ENCODE assay signal across 29 cellular contexts in the genomic region with DNA sequence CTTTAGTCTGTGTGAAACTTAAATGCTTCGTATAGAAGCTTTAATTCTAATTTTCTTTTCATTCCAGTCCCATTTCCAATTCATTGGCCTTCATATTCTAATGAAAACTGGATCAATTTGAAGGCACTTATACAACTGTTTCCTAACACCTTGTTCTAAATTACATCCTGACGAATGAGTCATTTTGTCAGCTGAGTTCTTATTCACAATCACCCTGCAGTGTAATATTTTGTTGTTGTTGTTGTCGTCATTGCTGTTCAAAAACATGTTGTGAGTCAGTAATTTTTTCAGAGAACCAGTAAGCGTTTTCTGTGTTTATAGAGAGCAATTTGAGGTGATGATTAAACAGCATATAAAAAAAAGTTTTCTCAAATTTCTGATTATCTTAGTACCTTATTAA.
DNase-seq lines count a peak whose midpoint lies in the region; FAIRE-seq and TF ChIP-seq lines count a peak whose summit lies in the region.
"Had no signal": no experiment of that assay in that cellular context is flagged by ENCODE, and none has a peak within 500 bp of the region (broad histone marks: within the 10 kb centered on the region; RNA-seq: fewer than 3 reads in every experiment).

No MANE protein-coding gene starts in this region.

- dilution Hi-C loops in endothelial cell of umbilical vein (cut with MboI; ENCODE audit: extremely low pct_ligation_motif_present, low sequenced_read_pairs) = no loop called here

- H3K4me2 ChIP-seq in endothelial cell of umbilical vein (ENCODE audit: insufficient read depth, low read length) = peak overlapping the region; percentile 36
- H3K4me2 ChIP-seq: BLaER1, SK-N-SH had no signal

- no peak overlapping the region for H3K4me3 ChIP-seq in endothelial cell of umbilical vein (replicated peaks in 1 of 3; ENCODE audit: insufficient read depth in 1 of 3, low read depth in 1 of 3, low read length in 3 of 3)
- H3K4me3 ChIP-seq: BLaER1, suprapubic skin, upper lobe of left lung had no signal

- no peaks in the 10 kb centered on the region for H3K4me1 Mint-ChIP-seq in immature natural killer cell
- H3K4me1 Mint-ChIP-seq: naive thymus-derived CD4-positive, alpha-beta T cell had no signal

- H3K4me1 ChIP-seq in endothelial cell of umbilical vein (ENCODE audit: control insufficient read depth, extremely low read depth, insufficient read depth, low read length) = peaks cover 7% of the 10 kb centered on the region
- H3K4me1 ChIP-seq: suprapubic skin, upper lobe of left lung had no signal

- TF ChIP-seq POLR2A in endothelial cell of umbilical vein (IDR thresholded peaks at IDR 0.05; ENCODE audit: low read depth, low read length) = no peak

- peak; percentile 63 for FAIRE-seq in endothelial cell of umbilical vein (lab: Jason Lieb, UNC)
- FAIRE-seq: GM12891, H1, keratinocyte, TTC549 had no signal

- peaks cover 0 to 28% (median 2%) of the 10 kb centered on the region in 6 donors for H3K9me3 Mint-ChIP-seq in immature natural killer cell
- H3K9me3 Mint-ChIP-seq: stimulated activated naive B cell treated with anti-CD40 and anti-IgM and Interleukin-4, amounts not matched to agents 10 μg/mL and 1 μg/mL and 100 μg/mL, for 72 hours had no signal

- in situ Hi-C loops in SK-MEL-5 (cut with HindIII; ENCODE audit: low pct_unique_long_range_greater_than_20kb, low sequenced_read_pairs) = no loop called here

- H3K79me2 ChIP-seq in endothelial cell of umbilical vein (ENCODE audit: control insufficient read depth, insufficient read depth, low read length) = no peaks in the 10 kb centered on the region

- H3K27ac ChIP-seq in endothelial cell of umbilical vein (ENCODE audit: insufficient read depth, low read depth, low read length) (peak overlapping the region; percentile 37), caudate nucleus (ENCODE audit: low read depth, low read length) (no peak overlapping the region)
- H3K27ac ChIP-seq: BLaER1, neutrophil, suprapubic skin, upper lobe of left lung had no signal

- no peak overlapping the region for H3K27ac Mint-ChIP-seq in immature natural killer cell
- H3K27ac Mint-ChIP-seq: naive thymus-derived CD4-positive, alpha-beta T cell; stimulated activated naive B cell treated with anti-CD40 and anti-IgM and Interleukin-4, amounts not matched to agents 10 μg/mL and 1 μg/mL and 100 μg/mL, for 72 hours had no signal

- no peaks in the 10 kb centered on the region for H4K20me1 ChIP-seq in endothelial cell of umbilical vein (replicated peaks; ENCODE audit: control insufficient read depth, extremely low read depth, insufficient read depth, low read length)
- H4K20me1 ChIP-seq: BLaER1 had no signal

- CTCF ChIA-PET in endothelial cell of umbilical vein (lab: Charles Lee) = interaction anchor here (0.9 to 1.3 kb wide), 2 partner anchors 13 to 54 kb away, joined by 3 read pairs; no protein-coding TSS in a partner anchor

- no peak overlapping the region for H2AFZ ChIP-seq in endothelial cell of umbilical vein (ENCODE audit: low read depth, low read length)

- BruUV-seq in endothelial cell of umbilical vein (replicated peaks; lab: Mats Ljungman, UMichigan) = no TSS peak

- peak; percentile 74 for DNase-seq in HCEC 1CT
- peak; percentile 53 for DNase-seq in SK-MEL-5 (ENCODE audit: low read depth, low spot score)
- peak; percentile 47 for DNase-seq in endothelial cell of umbilical vein (ENCODE audit: low read depth, low spot score)
- peak; percentile 11 to 43 for DNase-seq in lung microvascular endothelial cell (ENCODE audit: low read depth in 2 of 2)
- DNase-seq in stimulated activated CD4-positive, alpha-beta T cell treated with anti-CD3 and anti-CD28 coated beads, Interleukin-1b, Interleukin-23, amount 100 ng/mL, for 48 hours = no peak
- DNase-seq in caudate nucleus (lab: John Stamatoyannopoulos, UW) = no peak
- no peak for DNase-seq in immature natural killer cell
- no peak for DNase-seq in NCI-H2107 (lab: John Stamatoyannopoulos, UW)
- DNase-seq: activated CD4-positive, alpha-beta T cell treated with anti-CD3 and anti-CD28 coated beads, Interleukin-2, amount 50 U/mL, for 48 hours; activated gamma-delta T cell treated with Interleukin-2 at 50 U/mL for 16 hours; activated T-cell treated with anti-CD3 and anti-CD28 coated beads, Interleukin-2, amount 50 U/mL, for 48 hours; EL; head of caudate nucleus; Karpas-422; naive thymus-derived CD4-positive, alpha-beta T cell; NCI-H146; NCI-H446; NCI-H82; SK-N-SH; stimulated activated CD4-positive, alpha-beta T cell treated with anti-CD3 and anti-CD28 coated beads, Interleukin-15, amount 100 ng/mL, for 24 hours; stimulated activated naive B cell treated with anti-CD40 and anti-IgM and Interleukin-4, amounts not matched to agents 10 μg/mL and 1 μg/mL and 100 μg/mL, for 72 hours; upper lobe of left lung had no signal

- no peak for TF ChIP-seq CTCF in endothelial cell of umbilical vein (IDR thresholded peaks at IDR 0.05; ENCODE audit: extremely low read depth in 1 of 2, insufficient read depth in 1 of 2, low read depth in 1 of 2, low read length in 2 of 2)

- peaks cover 0 to 2% (median 0%) of the 10 kb centered on the region in 3 donors for H3K27me3 Mint-ChIP-seq in immature natural killer cell (ENCODE audit: low read depth in 3 of 3)
- H3K27me3 Mint-ChIP-seq: naive thymus-derived CD4-positive, alpha-beta T cell; stimulated activated naive B cell treated with anti-CD40 and anti-IgM and Interleukin-4, amounts not matched to agents 10 μg/mL and 1 μg/mL and 100 μg/mL, for 72 hours had no signal

- H3K36me3 Mint-ChIP-seq in immature natural killer cell = peaks cover 0 to 2% (median 0%) of the 10 kb centered on the region in 3 donors
- H3K36me3 Mint-ChIP-seq: naive thymus-derived CD4-positive, alpha-beta T cell; stimulated activated naive B cell treated with anti-CD40 and anti-IgM and Interleukin-4, amounts not matched to agents 10 μg/mL and 1 μg/mL and 100 μg/mL, for 72 hours had no signal

- H3K36me3 ChIP-seq in endothelial cell of umbilical vein (ENCODE audit: control insufficient read depth in 2 of 2, extremely low read depth in 1 of 2, insufficient read depth in 2 of 2, low read length in 2 of 2) = no peaks in the 10 kb centered on the region
- H3K36me3 ChIP-seq: BLaER1, neutrophil, suprapubic skin, upper lobe of left lung had no signal

- no peaks in the 10 kb centered on the region for H3K9me3 ChIP-seq in endothelial cell of umbilical vein (replicated peaks; ENCODE audit: control insufficient read depth, insufficient read depth, low read length)
- H3K9me3 ChIP-seq: neutrophil, SK-N-SH, suprapubic skin, upper lobe of left lung had no signal

- H3K9ac ChIP-seq in endothelial cell of umbilical vein (replicated peaks; ENCODE audit: extremely low read depth, insufficient read depth, low read length) = no peak overlapping the region
- H3K9ac ChIP-seq: BLaER1, SK-N-SH had no signal

- H3K4me3 Mint-ChIP-seq in immature natural killer cell = no peak overlapping the region
- H3K4me3 Mint-ChIP-seq: naive thymus-derived CD4-positive, alpha-beta T cell; stimulated activated naive B cell treated with anti-CD40 and anti-IgM and Interleukin-4, amounts not matched to agents 10 μg/mL and 1 μg/mL and 100 μg/mL, for 72 hours had no signal

- POLR2A ChIA-PET in endothelial cell of umbilical vein (lab: Charles Lee) = no interaction called here

- H3K27me3 ChIP-seq in endothelial cell of umbilical vein (ENCODE audit: control insufficient read depth in 2 of 2, insufficient read depth in 2 of 2, low read length in 2 of 2) = no peaks in the 10 kb centered on the region
- H3K27me3 ChIP-seq: BLaER1, neutrophil, suprapubic skin, upper lobe of left lung had no signal

- intact Hi-C loops in endothelial cell of umbilical vein (cut with micrococcal nuclease) = no loop called here

- no peaks in the 10 kb centered on the region for H3K9me1 ChIP-seq in endothelial cell of umbilical vein (replicated peaks; ENCODE audit: control insufficient read depth, extremely low read depth, insufficient read depth, low read length)

TF ChIP-seq in endothelial cell of umbilical vein, 7 proteins besides CTCF, POLR2A, EP300 and RAD21:
- no peak for TF ChIP-seq MYC (IDR thresholded peaks at IDR 0.05; ENCODE audit: low read depth, low read length)
- TF ChIP-seq JUN (IDR thresholded peaks at IDR 0.05; ENCODE audit: borderline replicate concordance, insufficient read depth, insufficient read length, low read depth) = peak; percentile 94
TF ChIP-seq in endothelial cell of umbilical vein: peak in this region for 1.

Comparison
In these comparisons a context has a peak if more than half of its experiments do, and no peak if none do; other contexts are left out.
1. DNase-seq: peak in HCEC 1CT (single experiment), SK-MEL-5 (single experiment), endothelial cell of umbilical vein (single experiment) and lung microvascular endothelial cell (2 of 2); none in stimulated activated CD4-positive, alpha-beta T cell treated with anti-CD3 and anti-CD28 coated beads, Interleukin-1b, Interleukin-23, amount 100 ng/mL, for 48 hours (single experiment), caudate nucleus (0 of 61), immature natural killer cell (0 of 3) and NCI-H2107 (single experiment).